In the genomic region with DNA sequence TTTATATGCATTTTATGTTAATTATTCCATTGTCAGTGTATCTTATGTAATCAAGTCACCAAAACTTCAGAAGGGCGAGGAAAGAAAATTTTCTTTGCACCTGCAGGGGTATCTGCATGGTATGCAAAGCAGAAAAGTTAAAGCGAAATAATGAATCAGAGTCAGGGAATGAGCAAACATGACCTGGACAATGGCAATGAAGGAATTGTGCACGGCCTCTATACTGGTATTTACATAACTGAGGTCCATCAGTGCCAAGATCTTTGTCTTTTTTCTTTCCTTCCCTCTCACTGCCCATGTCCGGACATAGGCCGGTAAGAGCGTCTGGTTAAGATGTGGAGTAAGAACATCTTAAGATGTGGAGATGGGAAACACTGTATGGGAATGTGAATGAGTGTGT, we compare ENCODE assay signal across 1 cellular context.
TF ChIP-seq lines count a peak whose summit lies in the region.

No MANE protein-coding gene starts in this region.

TF ChIP-seq in HepG2, 621 proteins besides CTCF, POLR2A, EP300 and RAD21 (continued from another document and continues in another):
- TF ChIP-seq, protein P1, sequence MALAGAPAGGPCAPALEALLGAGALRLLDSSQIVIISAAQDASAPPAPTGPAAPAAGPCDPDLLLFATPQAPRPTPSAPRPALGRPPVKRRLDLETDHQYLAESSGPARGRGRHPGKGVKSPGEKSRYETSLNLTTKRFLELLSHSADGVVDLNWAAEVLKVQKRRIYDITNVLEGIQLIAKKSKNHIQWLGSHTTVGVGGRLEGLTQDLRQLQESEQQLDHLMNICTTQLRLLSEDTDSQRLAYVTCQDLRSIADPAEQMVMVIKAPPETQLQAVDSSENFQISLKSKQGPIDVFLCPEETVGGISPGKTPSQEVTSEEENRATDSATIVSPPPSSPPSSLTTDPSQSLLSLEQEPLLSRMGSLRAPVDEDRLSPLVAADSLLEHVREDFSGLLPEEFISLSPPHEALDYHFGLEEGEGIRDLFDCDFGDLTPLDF (CRISPR knock-in tag; IDR thresholded peaks at IDR 0.05) = no peak
- no peak for TF ChIP-seq ZNF251 (CRISPR knock-in tag; IDR thresholded peaks at IDR 0.05)
- no peak for TF ChIP-seq ZNF260 (CRISPR knock-in tag; IDR thresholded peaks at IDR 0.05; ENCODE audit: borderline replicate concordance, low read depth)
- TF ChIP-seq NR2C2 (CRISPR knock-in tag; IDR thresholded peaks at IDR 0.05; ENCODE audit: borderline replicate concordance) = no peak
- peak; percentile 48; the same call in 1 of the 2 replicates for TF ChIP-seq ZNF644 (CRISPR knock-in tag; IDR thresholded peaks at IDR 0.05; ENCODE audit: low read depth)
- no peak for TF ChIP-seq ZNF441 (CRISPR knock-in tag; IDR thresholded peaks at IDR 0.05; ENCODE audit: borderline replicate concordance)
- no peak for TF ChIP-seq ATF2 (CRISPR knock-in tag; IDR thresholded peaks at IDR 0.05)
- TF ChIP-seq ZNF282 (IDR thresholded peaks at IDR 0.05; ENCODE audit: partially characterized antibody) = no peak
- TF ChIP-seq, protein P2, sequence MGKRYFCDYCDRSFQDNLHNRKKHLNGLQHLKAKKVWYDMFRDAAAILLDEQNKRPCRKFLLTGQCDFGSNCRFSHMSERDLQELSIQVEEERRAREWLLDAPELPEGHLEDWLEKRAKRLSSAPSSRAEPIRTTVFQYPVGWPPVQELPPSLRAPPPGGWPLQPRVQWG (CRISPR knock-in tag; IDR thresholded peaks at IDR 0.05; ENCODE audit: borderline replicate concordance, low read depth) = no peak
- TF ChIP-seq ZMYM2 (CRISPR knock-in tag; IDR thresholded peaks at IDR 0.05) = no peak
- TF ChIP-seq GLI4 (CRISPR knock-in tag; IDR thresholded peaks at IDR 0.05; ENCODE audit: borderline replicate concordance) = no peak
- no peak for TF ChIP-seq CENPX (CRISPR knock-in tag; IDR thresholded peaks at IDR 0.05)
- TF ChIP-seq, protein P3, sequence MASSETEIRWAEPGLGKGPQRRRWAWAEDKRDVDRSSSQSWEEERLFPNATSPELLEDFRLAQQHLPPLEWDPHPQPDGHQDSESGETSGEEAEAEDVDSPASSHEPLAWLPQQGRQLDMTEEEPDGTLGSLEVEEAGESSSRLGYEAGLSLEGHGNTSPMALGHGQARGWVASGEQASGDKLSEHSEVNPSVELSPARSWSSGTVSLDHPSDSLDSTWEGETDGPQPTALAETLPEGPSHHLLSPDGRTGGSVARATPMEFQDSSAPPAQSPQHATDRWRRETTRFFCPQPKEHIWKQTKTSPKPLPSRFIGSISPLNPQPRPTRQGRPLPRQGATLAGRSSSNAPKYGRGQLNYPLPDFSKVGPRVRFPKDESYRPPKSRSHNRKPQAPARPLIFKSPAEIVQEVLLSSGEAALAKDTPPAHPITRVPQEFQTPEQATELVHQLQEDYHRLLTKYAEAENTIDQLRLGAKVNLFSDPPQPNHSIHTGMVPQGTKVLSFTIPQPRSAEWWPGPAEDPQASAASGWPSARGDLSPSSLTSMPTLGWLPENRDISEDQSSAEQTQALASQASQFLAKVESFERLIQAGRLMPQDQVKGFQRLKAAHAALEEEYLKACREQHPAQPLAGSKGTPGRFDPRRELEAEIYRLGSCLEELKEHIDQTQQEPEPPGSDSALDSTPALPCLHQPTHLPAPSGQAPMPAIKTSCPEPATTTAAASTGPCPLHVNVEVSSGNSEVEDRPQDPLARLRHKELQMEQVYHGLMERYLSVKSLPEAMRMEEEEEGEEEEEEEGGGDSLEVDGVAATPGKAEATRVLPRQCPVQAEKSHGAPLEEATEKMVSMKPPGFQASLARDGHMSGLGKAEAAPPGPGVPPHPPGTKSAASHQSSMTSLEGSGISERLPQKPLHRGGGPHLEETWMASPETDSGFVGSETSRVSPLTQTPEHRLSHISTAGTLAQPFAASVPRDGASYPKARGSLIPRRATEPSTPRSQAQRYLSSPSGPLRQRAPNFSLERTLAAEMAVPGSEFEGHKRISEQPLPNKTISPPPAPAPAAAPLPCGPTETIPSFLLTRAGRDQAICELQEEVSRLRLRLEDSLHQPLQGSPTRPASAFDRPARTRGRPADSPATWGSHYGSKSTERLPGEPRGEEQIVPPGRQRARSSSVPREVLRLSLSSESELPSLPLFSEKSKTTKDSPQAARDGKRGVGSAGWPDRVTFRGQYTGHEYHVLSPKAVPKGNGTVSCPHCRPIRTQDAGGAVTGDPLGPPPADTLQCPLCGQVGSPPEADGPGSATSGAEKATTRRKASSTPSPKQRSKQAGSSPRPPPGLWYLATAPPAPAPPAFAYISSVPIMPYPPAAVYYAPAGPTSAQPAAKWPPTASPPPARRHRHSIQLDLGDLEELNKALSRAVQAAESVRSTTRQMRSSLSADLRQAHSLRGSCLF (CRISPR knock-in tag; IDR thresholded peaks at IDR 0.05; ENCODE audit: borderline replicate concordance) = no peak
- TF ChIP-seq, protein P4, sequence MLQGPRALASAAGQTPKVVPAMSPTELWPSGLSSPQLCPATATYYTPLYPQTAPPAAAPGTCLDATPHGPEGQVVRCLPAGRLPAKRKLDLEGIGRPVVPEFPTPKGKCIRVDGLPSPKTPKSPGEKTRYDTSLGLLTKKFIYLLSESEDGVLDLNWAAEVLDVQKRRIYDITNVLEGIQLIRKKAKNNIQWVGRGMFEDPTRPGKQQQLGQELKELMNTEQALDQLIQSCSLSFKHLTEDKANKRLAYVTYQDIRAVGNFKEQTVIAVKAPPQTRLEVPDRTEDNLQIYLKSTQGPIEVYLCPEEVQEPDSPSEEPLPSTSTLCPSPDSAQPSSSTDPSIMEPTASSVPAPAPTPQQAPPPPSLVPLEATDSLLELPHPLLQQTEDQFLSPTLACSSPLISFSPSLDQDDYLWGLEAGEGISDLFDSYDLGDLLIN (CRISPR knock-in tag; IDR thresholded peaks at IDR 0.05; ENCODE audit: borderline replicate concordance) = no peak
- no peak for TF ChIP-seq ZNF33A (CRISPR knock-in tag; IDR thresholded peaks at IDR 0.05; ENCODE audit: borderline replicate concordance)
- no peak for TF ChIP-seq SUZ12 (IDR thresholded peaks at IDR 0.05; ENCODE audit: low read depth, low read length)
- TF ChIP-seq IRF2 (CRISPR knock-in tag; IDR thresholded peaks at IDR 0.05) = no peak
- TF ChIP-seq SOX5 (CRISPR knock-in tag; IDR thresholded peaks at IDR 0.05; ENCODE audit: borderline replicate concordance) = peak; percentile 91
- no peak for TF ChIP-seq ARID3A (IDR thresholded peaks at IDR 0.05; ENCODE audit: low read depth, low read length)
- TF ChIP-seq, protein P5, sequence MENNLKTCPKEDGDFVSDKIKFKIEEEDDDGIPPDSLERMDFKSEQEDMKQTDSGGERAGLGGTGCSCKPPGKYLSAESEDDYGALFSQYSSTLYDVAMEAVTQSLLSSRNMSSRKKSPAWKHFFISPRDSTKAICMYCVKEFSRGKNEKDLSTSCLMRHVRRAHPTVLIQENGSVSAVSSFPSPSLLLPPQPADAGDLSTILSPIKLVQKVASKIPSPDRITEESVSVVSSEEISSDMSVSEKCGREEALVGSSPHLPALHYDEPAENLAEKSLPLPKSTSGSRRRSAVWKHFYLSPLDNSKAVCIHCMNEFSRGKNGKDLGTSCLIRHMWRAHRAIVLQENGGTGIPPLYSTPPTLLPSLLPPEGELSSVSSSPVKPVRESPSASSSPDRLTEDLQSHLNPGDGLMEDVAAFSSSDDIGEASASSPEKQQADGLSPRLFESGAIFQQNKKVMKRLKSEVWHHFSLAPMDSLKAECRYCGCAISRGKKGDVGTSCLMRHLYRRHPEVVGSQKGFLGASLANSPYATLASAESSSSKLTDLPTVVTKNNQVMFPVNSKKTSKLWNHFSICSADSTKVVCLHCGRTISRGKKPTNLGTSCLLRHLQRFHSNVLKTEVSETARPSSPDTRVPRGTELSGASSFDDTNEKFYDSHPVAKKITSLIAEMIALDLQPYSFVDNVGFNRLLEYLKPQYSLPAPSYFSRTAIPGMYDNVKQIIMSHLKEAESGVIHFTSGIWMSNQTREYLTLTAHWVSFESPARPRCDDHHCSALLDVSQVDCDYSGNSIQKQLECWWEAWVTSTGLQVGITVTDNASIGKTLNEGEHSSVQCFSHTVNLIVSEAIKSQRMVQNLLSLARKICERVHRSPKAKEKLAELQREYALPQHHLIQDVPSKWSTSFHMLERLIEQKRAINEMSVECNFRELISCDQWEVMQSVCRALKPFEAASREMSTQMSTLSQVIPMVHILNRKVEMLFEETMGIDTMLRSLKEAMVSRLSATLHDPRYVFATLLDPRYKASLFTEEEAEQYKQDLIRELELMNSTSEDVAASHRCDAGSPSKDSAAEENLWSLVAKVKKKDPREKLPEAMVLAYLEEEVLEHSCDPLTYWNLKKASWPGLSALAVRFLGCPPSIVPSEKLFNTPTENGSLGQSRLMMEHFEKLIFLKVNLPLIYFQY (CRISPR knock-in tag; IDR thresholded peaks at IDR 0.05; ENCODE audit: borderline replicate concordance) = no peak
- no peak for TF ChIP-seq PLRG1 (conservative IDR thresholded peaks at IDR 0.05)
- TF ChIP-seq CC2D1A (CRISPR knock-in tag; IDR thresholded peaks at IDR 0.05) = no peak
- TF ChIP-seq, protein P6, sequence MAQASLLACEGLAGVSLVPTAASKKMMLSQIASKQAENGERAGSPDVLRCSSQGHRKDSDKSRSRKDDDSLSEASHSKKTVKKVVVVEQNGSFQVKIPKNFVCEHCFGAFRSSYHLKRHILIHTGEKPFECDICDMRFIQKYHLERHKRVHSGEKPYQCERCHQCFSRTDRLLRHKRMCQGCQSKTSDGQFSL (CRISPR knock-in tag; IDR thresholded peaks at IDR 0.05) = no peak
- no peak for TF ChIP-seq ZBTB34 (CRISPR knock-in tag; IDR thresholded peaks at IDR 0.05)
- TF ChIP-seq ZBTB1 (CRISPR knock-in tag; IDR thresholded peaks at IDR 0.05; ENCODE audit: borderline replicate concordance) = no peak
- no peak for TF ChIP-seq U2AF1 (optimal IDR thresholded peaks at IDR 0.05; ENCODE audit: low read depth, low read length)
- TF ChIP-seq, protein P7, sequence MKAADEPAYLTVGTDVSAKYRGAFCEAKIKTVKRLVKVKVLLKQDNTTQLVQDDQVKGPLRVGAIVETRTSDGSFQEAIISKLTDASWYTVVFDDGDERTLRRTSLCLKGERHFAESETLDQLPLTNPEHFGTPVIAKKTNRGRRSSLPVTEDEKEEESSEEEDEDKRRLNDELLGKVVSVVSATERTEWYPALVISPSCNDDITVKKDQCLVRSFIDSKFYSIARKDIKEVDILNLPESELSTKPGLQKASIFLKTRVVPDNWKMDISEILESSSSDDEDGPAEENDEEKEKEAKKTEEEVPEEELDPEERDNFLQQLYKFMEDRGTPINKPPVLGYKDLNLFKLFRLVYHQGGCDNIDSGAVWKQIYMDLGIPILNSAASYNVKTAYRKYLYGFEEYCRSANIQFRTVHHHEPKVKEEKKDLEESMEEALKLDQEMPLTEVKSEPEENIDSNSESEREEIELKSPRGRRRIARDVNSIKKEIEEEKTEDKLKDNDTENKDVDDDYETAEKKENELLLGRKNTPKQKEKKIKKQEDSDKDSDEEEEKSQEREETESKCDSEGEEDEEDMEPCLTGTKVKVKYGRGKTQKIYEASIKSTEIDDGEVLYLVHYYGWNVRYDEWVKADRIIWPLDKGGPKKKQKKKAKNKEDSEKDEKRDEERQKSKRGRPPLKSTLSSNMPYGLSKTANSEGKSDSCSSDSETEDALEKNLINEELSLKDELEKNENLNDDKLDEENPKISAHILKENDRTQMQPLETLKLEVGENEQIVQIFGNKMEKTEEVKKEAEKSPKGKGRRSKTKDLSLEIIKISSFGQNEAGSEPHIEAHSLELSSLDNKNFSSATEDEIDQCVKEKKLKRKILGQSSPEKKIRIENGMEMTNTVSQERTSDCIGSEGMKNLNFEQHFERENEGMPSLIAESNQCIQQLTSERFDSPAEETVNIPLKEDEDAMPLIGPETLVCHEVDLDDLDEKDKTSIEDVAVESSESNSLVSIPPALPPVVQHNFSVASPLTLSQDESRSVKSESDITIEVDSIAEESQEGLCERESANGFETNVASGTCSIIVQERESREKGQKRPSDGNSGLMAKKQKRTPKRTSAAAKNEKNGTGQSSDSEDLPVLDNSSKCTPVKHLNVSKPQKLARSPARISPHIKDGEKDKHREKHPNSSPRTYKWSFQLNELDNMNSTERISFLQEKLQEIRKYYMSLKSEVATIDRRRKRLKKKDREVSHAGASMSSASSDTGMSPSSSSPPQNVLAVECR (CRISPR knock-in tag; IDR thresholded peaks at IDR 0.05; ENCODE audit: borderline replicate concordance) = no peak
- TF ChIP-seq ZNF552 (CRISPR knock-in tag; IDR thresholded peaks at IDR 0.05; ENCODE audit: borderline replicate concordance) = no peak
- TF ChIP-seq, protein P8, sequence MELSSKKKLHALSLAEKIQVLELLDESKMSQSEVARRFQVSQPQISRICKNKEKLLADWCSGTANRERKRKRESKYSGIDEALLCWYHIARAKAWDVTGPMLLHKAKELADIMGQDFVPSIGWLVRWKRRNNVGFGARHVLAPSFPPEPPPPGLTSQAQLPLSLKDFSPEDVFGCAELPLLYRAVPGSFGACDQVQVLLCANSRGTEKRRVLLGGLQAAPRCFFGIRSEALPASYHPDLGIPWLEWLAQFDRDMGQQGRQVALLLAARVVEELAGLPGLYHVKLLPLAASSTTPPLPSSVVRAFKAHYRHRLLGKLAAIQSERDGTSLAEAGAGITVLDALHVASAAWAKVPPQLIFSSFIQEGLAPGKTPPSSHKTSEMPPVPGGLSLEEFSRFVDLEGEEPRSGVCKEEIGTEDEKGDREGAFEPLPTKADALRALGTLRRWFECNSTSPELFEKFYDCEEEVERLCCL (CRISPR knock-in tag; IDR thresholded peaks at IDR 0.05; ENCODE audit: borderline replicate concordance) = no peak
- TF ChIP-seq NAIF1 (CRISPR knock-in tag; IDR thresholded peaks at IDR 0.05; ENCODE audit: borderline replicate concordance) = no peak
